In the genomic region with DNA sequence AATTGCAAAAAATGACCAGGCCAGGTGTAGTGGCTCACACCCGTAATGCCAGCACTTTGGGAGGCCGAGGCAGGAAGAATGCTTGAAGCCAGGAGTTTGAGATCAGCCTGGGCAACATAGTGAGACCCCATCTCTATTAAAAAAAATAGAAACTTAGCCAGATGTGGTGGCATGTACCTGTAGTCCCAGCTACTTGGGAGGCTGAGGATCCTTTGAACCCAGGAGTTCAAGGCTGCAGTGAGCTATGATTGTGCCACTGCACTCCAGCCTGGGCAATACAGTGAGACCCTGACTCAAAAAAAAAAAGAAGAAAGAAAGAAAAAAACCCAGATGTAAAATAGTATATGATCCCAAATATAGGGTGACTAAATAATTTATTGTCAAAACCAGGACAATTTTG, we compare ENCODE assay signal across 5 cellular contexts. TPM values are rescaled to one million over a fixed set of nuclear protein-coding genes. Genes with fewer than 3 reads are reported as not detected.
A peak's percentile ranks its signal among the peaks of the same experiment; 100 is the strongest.
DNase-seq lines count a peak whose midpoint lies in the region; ATAC-seq, FAIRE-seq and TF ChIP-seq lines count a peak whose summit lies in the region.
"Not testable (repeated sequence)": the region's sequence is repeated elsewhere in the genome, so short reads cannot be mapped to it uniquely, and the experiment has no call there.
"Had no signal": no experiment of that assay in that cellular context is flagged by ENCODE, and none has a peak within 500 bp of the region (broad histone marks: within the 10 kb centered on the region; RNA-seq: fewer than 3 reads in every experiment).

No MANE protein-coding gene starts in this region.

- in situ Hi-C loops in K562 (cut with MboI), result not testable (repeated sequence)

- CTCF ChIA-PET in HEK293 (lab: Yijun Ruan, JAX); WTC11 (lab: Charles Lee); K562 (lab: Yijun Ruan, JAX; ENCODE audit: low intra/inter-chr PET ratio): not testable (repeated sequence)

- H3K4me2 ChIP-seq in K562 (ENCODE audit: insufficient read depth, low read length), result not testable (repeated sequence)

- not testable (repeated sequence) for H4K20me1 ChIP-seq in K562 (replicated peaks; ENCODE audit: control insufficient read depth, insufficient read depth, low read length)

- H3K79me2 ChIP-seq in K562 (ENCODE audit: control insufficient read depth, insufficient read depth, low read length), result not testable (repeated sequence)

- TF ChIP-seq POLR2A in K562 (conservative IDR thresholded peaks at IDR 0.05), result not testable (repeated sequence)

- FAIRE-seq in K562 (lab: Jason Lieb, UNC), result not testable (repeated sequence)

- TF ChIP-seq RAD21 in K562 (CRISPR knock-in tag; conservative IDR thresholded peaks at IDR 0.05 in 1 of 2, IDR thresholded peaks at IDR 0.05 in 1 of 2), result not testable (repeated sequence)

- peaks cover 0 to 19% of the 10 kb centered on the region in 2 experiments; a peak in 2 of 5 replicates for H3K27me3 ChIP-seq in K562 (ENCODE audit: control insufficient read depth in 2 of 2, insufficient read depth in 2 of 2, low read length in 2 of 2)

- not testable (repeated sequence) for H3K27ac ChIP-seq in HEK293 (ENCODE audit: extremely low read depth, low read depth, low read length); K562 (ENCODE audit: extremely low read depth, low read depth, low read length)

- DNase-seq in WTC11 (ENCODE audit: low spot score); K562 (ENCODE audit: extremely low read depth in 1 of 4, low spot score in 3 of 4): not testable (repeated sequence)

- not testable (repeated sequence) for H3K4me3 Mint-ChIP-seq in WTC11

- not testable (repeated sequence) for H3K4me3 ChIP-seq in HEK293 (ENCODE audit: low read depth, low read length); K562

- BruUV-seq in K562 (replicated peaks; lab: Mats Ljungman, UMichigan), result not testable (repeated sequence)

- POLR2A ChIA-PET in HEK293 (lab: Yijun Ruan, JAX); K562 (lab: Yijun Ruan, JAX): not testable (repeated sequence)
- POLR2A ChIA-PET in WTC11 (lab: Charles Lee), result interaction anchor here (0.6 kb wide), 1 partner anchor 63 kb away, joined by 5 read pairs; no protein-coding TSS in a partner anchor

- intact Hi-C loops in K562 (cut with micrococcal nuclease), result not testable (repeated sequence)

- not testable (repeated sequence) for H3K9me3 ChIP-seq in HEK293 (ENCODE audit: control insufficient read depth, insufficient read depth, low read depth, low read length); K562 (replicated peaks; ENCODE audit: control insufficient read depth, insufficient read depth, low read depth, low read length)

- not testable (repeated sequence) for H3K36me3 ChIP-seq in HEK293 (ENCODE audit: control insufficient read depth in 2 of 2, insufficient read depth in 1 of 2, low read length in 2 of 2); K562 (ENCODE audit: control insufficient read depth, insufficient read depth, low read length)

- TF ChIP-seq CTCF in HEK293 (tag by site-specific recombination; IDR thresholded peaks at IDR 0.05); WTC11 (IDR thresholded peaks at IDR 0.05); K562 (IDR thresholded peaks at IDR 0.05 in 2 of 3, conservative IDR thresholded peaks at IDR 0.05 in 1 of 3; ENCODE audit: insufficient read depth in 2 of 3, low read depth in 1 of 3, low read length in 3 of 3): not testable (repeated sequence)

- not testable (repeated sequence) for H3K4me1 Mint-ChIP-seq in WTC11

- H3K36me3 Mint-ChIP-seq in WTC11, result not testable (repeated sequence)

- ATAC-seq in WTC11, K562: not testable (repeated sequence)

- not testable (repeated sequence) for H3K9me3 Mint-ChIP-seq in WTC11

- TF ChIP-seq EP300 in K562 (IDR thresholded peaks at IDR 0.05; ENCODE audit: low read length), result not testable (repeated sequence)

- not testable (repeated sequence) for H3K9ac ChIP-seq in K562 (ENCODE audit: insufficient read depth in 1 of 2, low read depth in 2 of 2, low read length in 2 of 2)

- H3K27me3 Mint-ChIP-seq in WTC11 (ENCODE audit: low read depth), result not testable (repeated sequence)

- 11% methylated on average over 2 of the region's 2 CpGs for WGBS in K562 (ENCODE audit: insufficient coverage, low coverage, missing lambda C conversion rate)

- not testable (repeated sequence) for H3K4me1 ChIP-seq in HEK293 (ENCODE audit: control insufficient read depth, insufficient read depth, low read length); K562 (replicated peaks in 1 of 2; ENCODE audit: control insufficient read depth in 2 of 2, insufficient read depth in 2 of 2, low read length in 2 of 2)

- not testable (repeated sequence) for H3K27ac Mint-ChIP-seq in WTC11

- not testable (repeated sequence) for H2AFZ ChIP-seq in K562 (ENCODE audit: low read depth, low read length)

- not testable (repeated sequence) for H3K9me1 ChIP-seq in K562 (ENCODE audit: control insufficient read depth, insufficient read depth, low read length)

TF ChIP-seq in HEK293, 187 proteins besides CTCF, POLR2A, EP300 and RAD21:
- peak; percentile 91 for TF ChIP-seq ZNF121 (tag by site-specific recombination; IDR thresholded peaks at IDR 0.05)

TF ChIP-seq in WTC11, 78 proteins besides CTCF, POLR2A, EP300 and RAD21:
- TF ChIP-seq ZNF121 (CRISPR knock-in tag; IDR thresholded peaks at IDR 0.05), result 0 out of 2 replicates have a peak, but pooled peaks have one; percentile 30

TF ChIP-seq in K562, 482 proteins besides CTCF, POLR2A, EP300 and RAD21:
- TF ChIP-seq ZNF121 (CRISPR knock-in tag; conservative IDR thresholded peaks at IDR 0.05), result peak; percentile 88
- 0 out of 2 replicates have a peak, but pooled peaks have one; percentile 14 for TF ChIP-seq BCOR (IDR thresholded peaks at IDR 0.05)

RNA-seq across cellular contexts. Expression of a gene that starts 51.6 kb away (rescaled TPM):
- 2.4 to 5.6 TPM (median 4.8 TPM) in 3 replicates for total RNA-seq in WTC11 (2021)
- total RNA-seq in K562 (2011; cell fraction: chromatin; rRNA removed; ENCODE audit: low replicate concordance), result 0.72 and 1.5 TPM in 2 replicates
- 0.66 and 0.83 TPM in 2 replicates for total RNA-seq in K562 (2011; cell fraction: nucleolus; rRNA removed)
- total RNA-seq in K562 (2011; cell fraction: nucleoplasm; rRNA removed), result 3.8 and 4.6 TPM in 2 replicates
- 0.94 and 1.1 TPM in 2 replicates for total RNA-seq in K562 (2014; rRNA removed)
- 0.99 and 1.1 TPM in 2 replicates for total RNA-seq in K562 (2014; rRNA removed; fragmentation: Illumina TruSeq; extraction: Trizol)
- total RNA-seq in K562 (2015; rRNA removed; fragmentation: Illumina TruSeq; extraction: Trizol), result 0.47 and 1.1 TPM in 2 replicates
- 0.85 and 1.3 TPM in 2 replicates for total RNA-seq in K562 (2021)
- polyA plus RNA-seq in K562 (2011; rRNA removed), result 1.4 and 1.7 TPM in 2 replicates
- polyA plus RNA-seq in K562 (2011; cell fraction: cytosol; rRNA removed), result 0.25 and 0.47 TPM in 2 replicates
- 0.29 and 0.53 TPM in 2 replicates for polyA plus RNA-seq in K562 (2011; cell fraction: nucleus; rRNA removed)
- 0.66 and 1.1 TPM in 2 replicates for polyA plus RNA-seq in K562 (2012)
- polyA plus RNA-seq in K562 (2014; fragmentation: Illumina TruSeq; extraction: Trizol), result 0.64 and 0.83 TPM in 2 replicates
- polyA plus RNA-seq in K562 (2014; fragmentation: Nextera tagmentation; extraction: Ambion mirVana), result under 1 TPM; 0.53 to 0.94 TPM
- polyA plus RNA-seq in K562 (2014; rRNA removed), result 0.40 and 0.84 TPM in 2 replicates
- polyA minus RNA-seq in K562 (2011; rRNA and poly(A)+ RNA removed), result 0.53 and 1.1 TPM in 2 replicates
- polyA minus RNA-seq in K562 (2011; cell fraction: cytosol; rRNA and poly(A)+ RNA removed), result not detected in 2 replicates
- polyA minus RNA-seq in K562 (2011; cell fraction: nucleus; rRNA and poly(A)+ RNA removed), result not detected in 2 replicates
- total RNA-seq: CD4-positive, alpha-beta T cell; CD4-positive, CD25-positive, alpha-beta regulatory T cell had no signal
